In the genomic region with DNA sequence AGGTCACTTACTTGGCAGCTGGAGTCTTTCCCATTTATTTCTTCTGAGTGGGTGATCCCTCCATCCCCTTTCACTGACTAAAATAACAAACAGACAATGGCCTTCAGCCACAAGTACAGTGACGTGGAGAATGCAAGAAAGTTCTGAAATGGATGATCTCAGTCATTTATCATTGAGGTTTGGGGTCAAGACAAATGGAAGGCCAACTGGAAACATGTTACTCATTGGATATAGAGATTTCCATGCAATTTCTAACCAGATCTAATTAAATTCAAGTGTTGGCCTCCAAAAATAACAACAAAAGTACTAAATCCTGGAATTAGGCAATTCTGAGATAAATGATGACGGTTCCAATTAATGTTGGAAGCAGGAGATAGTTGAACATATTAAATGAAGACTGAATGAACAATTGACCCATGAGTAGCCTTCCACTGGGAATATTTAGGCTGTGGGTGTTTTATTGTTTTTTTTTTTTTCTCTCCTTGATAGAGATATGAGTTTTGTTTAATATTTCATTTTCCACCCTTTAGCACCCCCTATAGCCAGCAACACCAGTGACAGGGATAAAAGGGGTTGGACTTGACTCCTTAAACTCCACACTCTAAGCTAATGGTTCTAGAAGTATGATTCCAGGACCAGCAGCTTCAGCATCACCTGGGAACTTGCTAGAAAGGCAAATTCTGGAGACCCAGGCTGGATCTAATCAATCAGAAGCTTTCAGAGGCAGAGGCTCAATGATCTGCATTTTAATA, we compare ENCODE assay signal across 11 cellular contexts.
DNase-seq lines count a peak whose midpoint lies in the region; TF ChIP-seq lines count a peak whose summit lies in the region.
"Had no signal": no experiment of that assay in that cellular context is flagged by ENCODE, and none has a peak within 500 bp of the region (broad histone marks: within the 10 kb centered on the region; RNA-seq: fewer than 3 reads in every experiment).

No MANE protein-coding gene starts in this region.

- no peaks in the 10 kb centered on the region for H3K79me2 ChIP-seq in ACC112 (ENCODE audit: control insufficient read depth, insufficient read depth, low read length, unreplicated experiment)

- H3K27ac ChIP-seq in ACC112 (ENCODE audit: low read depth, low read length) = peak overlapping the region; percentile 27; the same call in 1 of the 2 replicates
- H3K27ac ChIP-seq: BLaER1 had no signal

- no peak for DNase-seq in GM10266 (ENCODE audit: extremely low spot score)
- DNase-seq in RPMI7951 (ENCODE audit: low read depth) = peak; percentile 60
- peak; percentile 85 for DNase-seq in fibroblast of peridontal ligament (ENCODE audit: extremely low read depth)
- DNase-seq in iPS-NIHi11 (ENCODE audit: low spot score) = no peak
- no peak for DNase-seq in HuH-7 (ENCODE audit: low spot score)
- no peak for DNase-seq in NOMO-1 (lab: John Stamatoyannopoulos, UW; ENCODE audit: unreplicated experiment in 2 of 2)
- no peak for DNase-seq in NCI-H524 (lab: John Stamatoyannopoulos, UW)
- DNase-seq: NCI-H1436; stimulated activated CD4-positive, alpha-beta T cell treated with anti-CD3 and anti-CD28 coated beads, Interleukin-2, amount 100 ng/mL, for 24 hours had no signal

- no peaks in the 10 kb centered on the region for H3K36me3 ChIP-seq in ACC112 (ENCODE audit: insufficient read depth, low read length)
- H3K36me3 ChIP-seq: BLaER1 had no signal

- TF ChIP-seq CTCF in GM10266 (IDR thresholded peaks at IDR 0.05; ENCODE audit: control insufficient read depth, insufficient read depth, low read depth, missing control alignments) = peak; percentile 13

- peaks cover 15% of the 10 kb centered on the region for H3K4me1 ChIP-seq in ACC112 (ENCODE audit: control insufficient read depth, insufficient read depth, low read length, unreplicated experiment)

- no peaks in the 10 kb centered on the region; the same call in 1 of the 2 replicates for H3K27me3 ChIP-seq in ACC112 (ENCODE audit: insufficient read depth, low read length)
- H3K27me3 ChIP-seq: BLaER1 had no signal

- no peak overlapping the region for H2AFZ ChIP-seq in ACC112 (ENCODE audit: low read length, unreplicated experiment)

- H3K4me3 ChIP-seq in ACC112 (ENCODE audit: low read depth, low read length) = no peak overlapping the region
- H3K4me3 ChIP-seq: BLaER1 had no signal

Comparison
In these comparisons a context has a peak if more than half of its experiments do, and no peak if none do; other contexts are left out.
1. DNase-seq: peak in RPMI7951 (single experiment) and fibroblast of peridontal ligament (single experiment); none in GM10266 (single experiment), iPS-NIHi11 (single experiment), HuH-7 (single experiment), NOMO-1 (0 of 2) and NCI-H524 (0 of 2).